Comparison of ENCODE assay signal across 18 cellular contexts in the genomic region with DNA sequence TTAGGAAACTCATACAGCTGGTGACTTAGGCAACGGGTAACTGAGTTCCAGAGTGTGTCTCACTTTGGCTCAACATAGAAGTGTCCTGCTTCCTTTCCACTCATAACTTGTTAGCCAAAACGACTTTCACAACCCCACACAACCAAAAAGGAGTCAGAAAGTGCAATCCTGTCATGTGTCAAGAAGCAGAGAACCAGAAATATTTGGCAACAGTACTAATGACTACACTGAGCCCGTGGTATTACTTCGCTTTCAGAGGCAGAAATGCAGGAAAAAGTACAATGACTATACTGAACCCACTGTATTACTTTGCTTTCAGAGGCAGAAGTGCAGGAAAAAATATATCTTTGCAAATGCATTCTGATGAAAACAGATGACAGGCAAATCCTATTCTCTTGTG.
DNase-seq lines count a peak whose midpoint lies in the region; ATAC-seq, FAIRE-seq and TF ChIP-seq lines count a peak whose summit lies in the region.
"Had no signal": no experiment of that assay in that cellular context is flagged by ENCODE, and none has a peak within 500 bp of the region (broad histone marks: within the 10 kb centered on the region; RNA-seq: fewer than 3 reads in every experiment).

No MANE protein-coding gene starts in this region.

- H3K36me3 ChIP-seq in thyroid gland (no peaks in the 10 kb centered on the region), pancreas (no peaks in the 10 kb centered on the region)
- H3K36me3 ChIP-seq: BLaER1 treated with 17β-estradiol and CSF1 and Interleukin-3, amounts not matched to agents 10 nM and 100 nM had no signal

- WGBS in thyroid gland, 2 donors, result 50 to 61% methylated on average over 4 of the region's 4 CpGs
- WGBS in pancreas, 2 donors, result 55 to 63% methylated on average over 4 of the region's 4 CpGs

- H3K4me1 ChIP-seq in thyroid gland (no peaks in the 10 kb centered on the region), pancreas (no peaks in the 10 kb centered on the region)
- H3K4me1 ChIP-seq: BLaER1 treated with 17β-estradiol and CSF1 and Interleukin-3, amounts not matched to agents 10 nM and 100 nM had no signal

- TF ChIP-seq CTCF in epithelial cell of esophagus (IDR thresholded peaks at IDR 0.05; ENCODE audit: insufficient read depth, low read depth, low read length, missing control alignments) (no peak), fibroblast of pulmonary artery (IDR thresholded peaks at IDR 0.05; ENCODE audit: low read length, missing control alignments) (no peak), thyroid gland (IDR thresholded peaks at IDR 0.05) (no peak), pancreas (IDR thresholded peaks at IDR 0.05) (no peak)

- H3K27me3 ChIP-seq in thyroid gland (no peaks in the 10 kb centered on the region), pancreas (no peaks in the 10 kb centered on the region)
- H3K27me3 ChIP-seq: BLaER1 treated with 17β-estradiol and CSF1 and Interleukin-3, amounts not matched to agents 10 nM and 100 nM had no signal

- no peak overlapping the region for H3K4me3 ChIP-seq in epithelial cell of esophagus (ENCODE audit: low read length)
- no peak overlapping the region for H3K4me3 ChIP-seq in fibroblast of pulmonary artery (replicated peaks; ENCODE audit: low read depth, low read length)
- no peak overlapping the region for H3K4me3 ChIP-seq in thyroid gland (replicated peaks in 1 of 3)
- no peak overlapping the region for H3K4me3 ChIP-seq in pancreas
- H3K4me3 ChIP-seq: BLaER1 treated with 17β-estradiol and CSF1 and Interleukin-3, amounts not matched to agents 10 nM and 100 nM had no signal

- DNase-seq in ELR (ENCODE audit: low read depth), result peak; percentile 4
- DNase-seq in NOMO-1 treated with DMSO at 0.1 percent for 48 hours (lab: John Stamatoyannopoulos, UW; ENCODE audit: unreplicated experiment), result peak; percentile 0
- DNase-seq in epithelial cell of esophagus (ENCODE audit: low read depth), result peak; percentile 36
- peak; percentile 3 for DNase-seq in fibroblast of pulmonary artery (ENCODE audit: low read depth)
- no peak for DNase-seq in NCI-H2171 treated with DMSO at 0.1 percent for 48 hours (lab: John Stamatoyannopoulos, UW)
- no peak for DNase-seq in thyroid gland
- DNase-seq in pancreas, result no peak
- DNase-seq in caudate nucleus (lab: John Stamatoyannopoulos, UW), result no peak
- DNase-seq: ACHN; CD4-positive, CD25-positive, alpha-beta regulatory T cell; DMS79; IMR-90 had no signal

- H3K9me3 ChIP-seq in thyroid gland, result no peaks in the 10 kb centered on the region
- no peaks in the 10 kb centered on the region for H3K9me3 ChIP-seq in pancreas
- H3K9me3 ChIP-seq: BLaER1 treated with 17β-estradiol and CSF1 and Interleukin-3, amounts not matched to agents 10 nM and 100 nM had no signal

- intact Hi-C loops in thyroid gland (cut with DNase I), result no loop called here
- intact Hi-C loops in pancreas (cut with DNase I), result no loop called here

- ATAC-seq in pancreas, result no peak
- ATAC-seq: HCT116 had no signal

- H3K27ac ChIP-seq in thyroid gland, result no peak overlapping the region
- no peak overlapping the region for H3K27ac ChIP-seq in pancreas
- H3K27ac ChIP-seq in caudate nucleus (ENCODE audit: low read depth, low read length), result no peak overlapping the region
- H3K27ac ChIP-seq: BLaER1 treated with 17β-estradiol and CSF1 and Interleukin-3, amounts not matched to agents 10 nM and 100 nM; HL-60 had no signal

- no peak for FAIRE-seq in pancreas (lab: Jason Lieb, UNC)
- FAIRE-seq: G401.6, GM12891, H54 had no signal

- TF ChIP-seq POLR2A in thyroid gland (IDR thresholded peaks at IDR 0.05), result no peak

Comparison
In these comparisons a context has a peak if more than half of its experiments do, and no peak if none do; other contexts are left out.
1. DNase-seq: peak in ELR (single experiment), NOMO-1 treated with DMSO at 0.1 percent for 48 hours (single experiment), epithelial cell of esophagus (single experiment) and fibroblast of pulmonary artery (single experiment); none in NCI-H2171 treated with DMSO at 0.1 percent for 48 hours (single experiment), thyroid gland (0 of 2), pancreas (0 of 6) and caudate nucleus (0 of 61).